Comparison of ENCODE assay signal across 20 cellular contexts in the genomic region with DNA sequence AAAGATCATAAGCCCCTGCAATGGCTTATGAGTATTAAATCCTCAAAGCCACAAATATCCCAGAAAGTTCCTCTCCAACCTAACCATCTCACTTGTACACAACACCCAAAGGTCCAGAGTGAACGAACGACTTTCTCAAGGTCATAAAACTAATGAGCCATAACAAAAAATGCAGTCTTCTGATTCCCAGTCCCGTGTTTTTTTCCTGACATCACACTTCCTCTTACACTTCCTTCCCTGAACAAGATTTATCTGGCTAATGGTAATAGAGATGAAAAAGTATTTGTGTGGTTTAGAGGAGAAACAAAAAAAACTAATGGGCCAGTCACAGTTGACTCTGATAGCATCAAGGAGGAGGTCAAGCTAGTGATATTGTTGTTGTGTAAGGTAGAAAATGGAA.
DNase-seq lines count a peak whose midpoint lies in the region; ATAC-seq, FAIRE-seq and TF ChIP-seq lines count a peak whose summit lies in the region.
"Had no signal": no experiment of that assay in that cellular context is flagged by ENCODE, and none has a peak within 500 bp of the region (broad histone marks: within the 10 kb centered on the region; RNA-seq: fewer than 3 reads in every experiment).

No MANE protein-coding gene starts in this region.

- H3K36me3 ChIP-seq in ascending aorta = no peaks in the 10 kb centered on the region
- H3K36me3 ChIP-seq: esophagus squamous epithelium, spleen, thoracic aorta had no signal

- no peak overlapping the region for H3K4me3 ChIP-seq in ascending aorta
- H3K4me3 ChIP-seq: esophagus squamous epithelium, psoas muscle, spleen, thoracic aorta had no signal

- intact Hi-C loops in ascending aorta (cut with DNase I) = no loop called here

- no peak for ATAC-seq in GM21825 (IDR thresholded peaks at IDR 0.05; ENCODE audit: unreplicated experiment)
- ATAC-seq: natural killer cell treated with Interleukin-12 subunit alpha and Interleukin-12 subunit beta and Interleukin-15 and Interleukin-18, amount 100 ng/mL, for 72 hours; psoas muscle had no signal

- DNase-seq in DMS 273 (lab: John Stamatoyannopoulos, UW; ENCODE audit: unreplicated experiment) (peak; percentile 15), DMS 273 treated with DMSO at 0.1 percent for 48 hours (lab: John Stamatoyannopoulos, UW) (no peak), RCC 7860 (ENCODE audit: low spot score) (peak; percentile 60), foreskin melanocyte (peak; percentile 30), renal cortical epithelial cell (ENCODE audit: low read depth) (peak; percentile 96), DMS114 treated with DMSO at 0.1 percent for 48 hours (lab: John Stamatoyannopoulos, UW; ENCODE audit: unreplicated experiment) (no peak), ascending aorta (ENCODE audit: low spot score in 2 of 2) (no peak)
- DNase-seq: activated CD4-positive, alpha-beta T cell treated with anti-CD3 and anti-CD28 coated beads for 1 hour; EL; esophagus squamous epithelium; immature natural killer cell; mesendoderm; MM.1S; psoas muscle; spleen had no signal

- H3K27me3 ChIP-seq in ascending aorta = no peaks in the 10 kb centered on the region
- H3K27me3 ChIP-seq: esophagus squamous epithelium had no signal

- H3K27ac ChIP-seq in ascending aorta = no peak overlapping the region
- H3K27ac ChIP-seq: 22Rv1, esophagus squamous epithelium, psoas muscle, spleen, thoracic aorta had no signal

- H3K9me3 ChIP-seq in ascending aorta = no peaks in the 10 kb centered on the region
- H3K9me3 ChIP-seq: esophagus squamous epithelium, psoas muscle, spleen, thoracic aorta had no signal

- no peak for TF ChIP-seq CTCF in ascending aorta (IDR thresholded peaks at IDR 0.05)

- FAIRE-seq in RCC 7860 (lab: Jason Lieb, UNC) = peak; percentile 95
- FAIRE-seq: H1 had no signal

- H3K4me1 ChIP-seq in ascending aorta = no peaks in the 10 kb centered on the region
- H3K4me1 ChIP-seq: psoas muscle had no signal

Comparison
In these comparisons a context has a peak if more than half of its experiments do, and no peak if none do; other contexts are left out.
1. DNase-seq: peak in DMS 273 (single experiment), RCC 7860 (single experiment), foreskin melanocyte (single experiment) and renal cortical epithelial cell (single experiment); none in DMS 273 treated with DMSO at 0.1 percent for 48 hours (single experiment), DMS114 treated with DMSO at 0.1 percent for 48 hours (single experiment) and ascending aorta (0 of 2).